ENCODE assay signal across 8 cellular contexts in genomic region chr9:109894921-109895758, GRCh38.
DNase-seq lines count a peak whose midpoint lies in the region; ATAC-seq and TF ChIP-seq lines count a peak whose summit lies in the region.

No MANE protein-coding gene starts in this region.

- H3K27ac ChIP-seq in OCI-LY3 (ENCODE audit: low read length) = peak overlapping the region; percentile 12

- H3K9me3 ChIP-seq in OCI-LY3 (ENCODE audit: insufficient read depth, low read length) = no peaks in the 10 kb centered on the region

- peaks cover 19% of the 10 kb centered on the region; the same call in 1 of the 2 replicates for H3K27me3 ChIP-seq in OCI-LY3 (ENCODE audit: low read depth, low read length)

- ATAC-seq in GM18511 (IDR thresholded peaks at IDR 0.05; ENCODE audit: unreplicated experiment) (peak; percentile 83), GM21825 (IDR thresholded peaks at IDR 0.05; ENCODE audit: unreplicated experiment) (peak; percentile 68)

- H3K4me1 ChIP-seq in OCI-LY3 (ENCODE audit: low read length) = peaks cover 22% of the 10 kb centered on the region

- peak; percentile 37 to 84 for DNase-seq in lung microvascular endothelial cell (ENCODE audit: low read depth in 2 of 2)
- no peak for DNase-seq in cortex of kidney (lab: John Stamatoyannopoulos, UW)
- DNase-seq in NK-92 treated with Interleukin-12 subunit alpha and Interleukin-12 subunit beta, amount 100 ng/mL, for 24 hours (lab: John Stamatoyannopoulos, UW) = no peak
- no peak for DNase-seq in NCI-H146 treated with DMSO at 0.1 percent for 48 hours (lab: John Stamatoyannopoulos, UW; ENCODE audit: unreplicated experiment)
- no peak for DNase-seq in DMS 273 (lab: John Stamatoyannopoulos, UW; ENCODE audit: unreplicated experiment)

- no peaks in the 10 kb centered on the region for H4K20me1 ChIP-seq in OCI-LY3 (ENCODE audit: insufficient read depth, low read length)

- H3K9ac ChIP-seq in OCI-LY3 (ENCODE audit: low read length) = no peak overlapping the region

- no peaks in the 10 kb centered on the region for H3K36me3 ChIP-seq in OCI-LY3 (replicated peaks; ENCODE audit: low read depth, low read length)

- H2AFZ ChIP-seq in OCI-LY3 (ENCODE audit: low read depth, low read length) = no peak overlapping the region

- H3K79me2 ChIP-seq in OCI-LY3 (ENCODE audit: low read length) = no peaks in the 10 kb centered on the region

- no peak for TF ChIP-seq CTCF in OCI-LY3 (IDR thresholded peaks at IDR 0.05; ENCODE audit: low read depth, low read length)

- peak overlapping the region; percentile 5; the same call in 1 of the 2 replicates for H3K4me3 ChIP-seq in OCI-LY3 (ENCODE audit: low read length)

- peak overlapping the region; percentile 56 for H3K4me2 ChIP-seq in OCI-LY3 (ENCODE audit: low read length)

Comparison
In these comparisons a context has a peak if more than half of its experiments do, and no peak if none do; other contexts are left out.
1. DNase-seq: peak in lung microvascular endothelial cell (2 of 2); none in cortex of kidney (single experiment), NK-92 treated with Interleukin-12 subunit alpha and Interleukin-12 subunit beta, amount 100 ng/mL, for 24 hours (single experiment), NCI-H146 treated with DMSO at 0.1 percent for 48 hours (single experiment) and DMS 273 (single experiment).